8 cellular contexts compared by ENCODE assay signal in genomic region chr16:67227567-67227921, GRCh38. TPM values are rescaled to one million over a fixed set of nuclear protein-coding genes. Genes with fewer than 3 reads are reported as not detected.
A peak's percentile ranks its signal among the peaks of the same experiment; 100 is the strongest.
DNase-seq lines count a peak whose midpoint lies in the region; ATAC-seq and TF ChIP-seq lines count a peak whose summit lies in the region.

No MANE protein-coding gene starts in this region.

- no peaks in the 10 kb centered on the region for H3K27me3 Mint-ChIP-seq in T-helper 1 cell treated with Interleukin-12 subunit alpha and Interleukin-12 subunit beta and Interleukin-4 antibody, amounts not matched to agents 30 μg/mL and 1 μg/mL, for 36 hours (ENCODE audit: low read depth)

- H3K27ac ChIP-seq in angular gyrus (ENCODE audit: low read depth, low read length), result peak overlapping the region; percentile 74
- H3K27ac ChIP-seq in left lung, result peak overlapping the region in 1 of 2 donors; percentile 83
- peak overlapping the region in 1 of 2 donors; percentile 53 for H3K27ac ChIP-seq in testis

- peak overlapping the region; percentile 69 to 99 for H3K4me3 ChIP-seq in left lung
- H3K4me3 ChIP-seq in testis, result peak overlapping the region; percentile 93 to 97

- no peak for ATAC-seq in left lung

- H3K4me1 Mint-ChIP-seq in T-helper 1 cell treated with Interleukin-12 subunit alpha and Interleukin-12 subunit beta and Interleukin-4 antibody, amounts not matched to agents 30 μg/mL and 1 μg/mL, for 36 hours (ENCODE audit: low read depth), result peaks cover 44% of the 10 kb centered on the region

- no peak for TF ChIP-seq POLR2A in testis (IDR thresholded peaks at IDR 0.05)

- DNase-seq in T-helper 1 cell (no peak), left lung (no peak), testis (no peak), activated gamma-delta T cell treated with Interleukin-2 at 50 U/mL for 16 hours (no peak), CD1c-positive myeloid dendritic cell (ENCODE audit: extremely low spot score) (no peak)
- DNase-seq in stimulated activated CD8-positive, alpha-beta memory T cell treated with anti-CD3 and anti-CD28 coated beads, Interleukin-4, amount 100 ng/mL, for 48 hours, result no peak

- H3K9me3 ChIP-seq in left lung (no peaks in the 10 kb centered on the region), testis (no peaks in the 10 kb centered on the region)

- WGBS in testis, 2 donors, result 7 to 15% methylated on average over 12 of the region's 12 CpGs

- no peaks in the 10 kb centered on the region for H3K9me3 Mint-ChIP-seq in T-helper 1 cell treated with Interleukin-12 subunit alpha and Interleukin-12 subunit beta and Interleukin-4 antibody, amounts not matched to agents 30 μg/mL and 1 μg/mL, for 36 hours

- H3K4me1 ChIP-seq in left lung, result peaks cover 15 to 25% of the 10 kb centered on the region in 2 donors
- peaks cover 11% of the 10 kb centered on the region for H3K4me1 ChIP-seq in testis

- intact Hi-C loops in left lung (cut with DNase I), result no loop called here
- intact Hi-C loops in testis (cut with DNase I; ENCODE audit: low total_unique reads), result no loop called here

- peak overlapping the region; percentile 96 for H3K4me3 Mint-ChIP-seq in T-helper 1 cell treated with Interleukin-12 subunit alpha and Interleukin-12 subunit beta and Interleukin-4 antibody, amounts not matched to agents 30 μg/mL and 1 μg/mL, for 36 hours

- H3K27ac Mint-ChIP-seq in T-helper 1 cell treated with Interleukin-12 subunit alpha and Interleukin-12 subunit beta and Interleukin-4 antibody, amounts not matched to agents 30 μg/mL and 1 μg/mL, for 36 hours, result peak overlapping the region; percentile 91

- no peaks in the 10 kb centered on the region for H3K27me3 ChIP-seq in left lung
- no peaks in the 10 kb centered on the region for H3K27me3 ChIP-seq in testis

- TF ChIP-seq CTCF in left lung (IDR thresholded peaks at IDR 0.05), result no peak
- TF ChIP-seq CTCF in testis (IDR thresholded peaks at IDR 0.05), result no peak

- H3K36me3 Mint-ChIP-seq in T-helper 1 cell treated with Interleukin-12 subunit alpha and Interleukin-12 subunit beta and Interleukin-4 antibody, amounts not matched to agents 30 μg/mL and 1 μg/mL, for 36 hours (ENCODE audit: low read depth), result peaks cover 26% of the 10 kb centered on the region

- H3K36me3 ChIP-seq in left lung, result peaks cover 3 to 45% of the 10 kb centered on the region in 2 donors
- no peaks in the 10 kb centered on the region for H3K36me3 ChIP-seq in testis (ENCODE audit: low read depth, missing control alignments)

RNA-seq across cellular contexts. Expression of gene TMEM208, which starts 0.6 kb away (rescaled TPM):
- 10 to 100 TPM; 43.8 to 56.9 TPM for total RNA-seq in left lung
- 10 to 100 TPM; 57.4 to 66.8 TPM for total RNA-seq in testis
- polyA plus RNA-seq in testis (ENCODE audit: insufficient read depth, low read depth, low replicate concordance), result 55.6 TPM

RNA-seq across cellular contexts. Expression of gene FHOD1, which starts 19.7 kb away (rescaled TPM):
- 100 to 1,000 TPM in 1 of 2 donors, 10 to 100 TPM in 1; 68.4 to 132 TPM for total RNA-seq in left lung
- total RNA-seq in testis, result 10 to 100 TPM; 28.8 to 40.0 TPM
- 17.0 TPM for polyA plus RNA-seq in testis (ENCODE audit: insufficient read depth, low read depth, low replicate concordance)

RNA-seq across cellular contexts. Expression of gene SLC9A5, which starts 21.2 kb away (rescaled TPM):
- 1 to 10 TPM; 3.2 to 4.0 TPM for total RNA-seq in left lung
- total RNA-seq in testis, result 10 to 100 TPM in 1 of 2 donors, 1 to 10 TPM in 1; 6.8 to 15.7 TPM
- 4.8 TPM for polyA plus RNA-seq in testis (ENCODE audit: insufficient read depth, low read depth, low replicate concordance)

RNA-seq across cellular contexts. Expression of gene ELMO3, which starts 28.6 kb away (rescaled TPM):
- total RNA-seq in left lung (10 to 100 TPM; 14.8 to 21.2 TPM), testis (10 to 100 TPM in 1 of 2 donors, 1 to 10 TPM in 1; 9.3 to 10.5 TPM)
- 22.2 TPM for polyA plus RNA-seq in testis (ENCODE audit: insufficient read depth, low read depth, low replicate concordance)

RNA-seq across cellular contexts. Expression of gene E2F4, which starts 35.6 kb away (rescaled TPM):
- total RNA-seq in left lung (10 to 100 TPM; 47.7 to 81.4 TPM), testis (100 to 1,000 TPM; 110 to 126 TPM)
- polyA plus RNA-seq in testis (ENCODE audit: insufficient read depth, low read depth, low replicate concordance), result 72.5 TPM
